Comparison of ENCODE assay signal across 10 cellular contexts in genomic region chr11:111561801-111562325, GRCh38. TPM values are rescaled to one million over a fixed set of nuclear protein-coding genes. Genes with fewer than 3 reads are reported as not detected.
A peak's percentile ranks its signal among the peaks of the same experiment; 100 is the strongest.
DNase-seq lines count a peak whose midpoint lies in the region; ATAC-seq and TF ChIP-seq lines count a peak whose summit lies in the region.
"Had no signal": no experiment of that assay in that cellular context is flagged by ENCODE, and none has a peak within 500 bp of the region (broad histone marks: within the 10 kb centered on the region; RNA-seq: fewer than 3 reads in every experiment).

No MANE protein-coding gene starts in this region.

- no peak overlapping the region for H3K4me2 ChIP-seq in smooth muscle cell

- no peaks in the 10 kb centered on the region for H3K36me3 ChIP-seq in smooth muscle cell (ENCODE audit: low read depth)

- peak overlapping the region; percentile 72 for H3K27ac ChIP-seq in smooth muscle cell (ENCODE audit: low read depth)

- H3F3A ChIP-seq in smooth muscle cell (ENCODE audit: low read depth): no peaks in the 10 kb centered on the region

- peak; percentile 30 for DNase-seq in H4 (ENCODE audit: low spot score)
- DNase-seq in SW480 (ENCODE audit: low spot score): peak; percentile 13
- DNase-seq in fibroblast of the conjunctiva (ENCODE audit: low read depth): peak; percentile 17
- DNase-seq in smooth muscle cell (lab: John Stamatoyannopoulos, UW; ENCODE audit: unreplicated experiment): no peak
- DNase-seq in NCI-H748 (lab: John Stamatoyannopoulos, UW; ENCODE audit: unreplicated experiment): no peak
- no peak for DNase-seq in activated naive CD4-positive, alpha-beta T cell (lab: John Stamatoyannopoulos, UW)
- DNase-seq: DMS79 treated with DMSO at 0.1 percent for 48 hours, NCI-H526 treated with DMSO at 0.1 percent for 48 hours, small intestine had no signal

- TF ChIP-seq CTCF in smooth muscle cell (IDR thresholded peaks at IDR 0.05; ENCODE audit: borderline replicate concordance, insufficient read depth, poor library complexity, severe bottlenecking): no peak

- ATAC-seq in esophagus mucosa: no peak

- H3K79me2 ChIP-seq in smooth muscle cell (ENCODE audit: low read depth): no peaks in the 10 kb centered on the region

- H3K4me1 ChIP-seq in smooth muscle cell (ENCODE audit: low read depth): peaks cover 6% of the 10 kb centered on the region

- H3K27me3 ChIP-seq in smooth muscle cell (ENCODE audit: low read depth): no peaks in the 10 kb centered on the region

- no peak overlapping the region for H2AFZ ChIP-seq in smooth muscle cell (ENCODE audit: low read depth)

- WGBS in smooth muscle cell (ENCODE audit: low lambda C conversion rate): 57% methylated on average over 3 of the region's 3 CpGs

- H3K9ac ChIP-seq in smooth muscle cell (ENCODE audit: low read depth): peak overlapping the region; percentile 29

- H4K20me1 ChIP-seq in smooth muscle cell (ENCODE audit: low read depth): no peaks in the 10 kb centered on the region

- no peak overlapping the region for H3K4me3 ChIP-seq in smooth muscle cell

- no peaks in the 10 kb centered on the region for H3K9me3 ChIP-seq in smooth muscle cell (replicated peaks; ENCODE audit: low read depth)

RNA-seq across cellular contexts. Expression of gene LAYN, which starts 21.3 kb away (rescaled TPM):
- 28.8 and 34.3 TPM in 2 replicates for total RNA-seq in H4 (2014; rRNA removed; shearing (Covaris generic))
- total RNA-seq in smooth muscle cell: 61.0 and 67.4 TPM in 2 replicates
- 52.6 and 64.5 TPM in 2 replicates for polyA plus RNA-seq in smooth muscle cell
- total RNA-seq in esophagus mucosa: 1.9 TPM

RNA-seq across cellular contexts. Expression of gene SIK2, which starts 40.4 kb away (rescaled TPM):
- 7.7 and 8.9 TPM in 2 replicates for total RNA-seq in H4 (2014; rRNA removed; shearing (Covaris generic))
- 12.5 and 14.1 TPM in 2 replicates for total RNA-seq in smooth muscle cell
- 1.9 and 2.4 TPM in 2 replicates for polyA plus RNA-seq in smooth muscle cell
- total RNA-seq in esophagus mucosa: 6.8 TPM

RNA-seq across cellular contexts. Expression of gene HOATZ, which starts 47.3 kb away (rescaled TPM):
- total RNA-seq in H4 (2014; rRNA removed; shearing (Covaris generic)): not detected in 2 replicates
- total RNA-seq in smooth muscle cell (0.85 TPM in 1 of 2 replicates, not detected in the other), esophagus mucosa (not detected)
- polyA plus RNA-seq in smooth muscle cell: 1.2 and 1.5 TPM in 2 replicates
- polyA plus RNA-seq: small intestine had no signal

RNA-seq across cellular contexts. Expression of gene BTG4, which starts 49.7 kb away (rescaled TPM):
- 0.15 TPM in 1 of 2 replicates, not detected in the other for total RNA-seq in H4 (2014; rRNA removed; shearing (Covaris generic))
- total RNA-seq in smooth muscle cell: not detected in 2 replicates
- 0.21 and 0.47 TPM in 2 replicates for polyA plus RNA-seq in smooth muscle cell
- total RNA-seq in esophagus mucosa: not detected
- polyA plus RNA-seq: small intestine had no signal

Comparison
In these comparisons a context has a peak if more than half of its experiments do, and no peak if none do; other contexts are left out.
1. DNase-seq: peak in H4 (single experiment), SW480 (single experiment) and fibroblast of the conjunctiva (single experiment); none in smooth muscle cell (single experiment), NCI-H748 (single experiment) and activated naive CD4-positive, alpha-beta T cell (0 of 4).
2. RNA of gene LAYN, which starts 21.3 kb away (total RNA-seq): 61.0 to 67.4 TPM in smooth muscle cell and 28.8 to 34.3 TPM in H4; 1.9 TPM in esophagus mucosa (single experiment); every median in the first group is over 10 times any median in the second.